In the genomic region with DNA sequence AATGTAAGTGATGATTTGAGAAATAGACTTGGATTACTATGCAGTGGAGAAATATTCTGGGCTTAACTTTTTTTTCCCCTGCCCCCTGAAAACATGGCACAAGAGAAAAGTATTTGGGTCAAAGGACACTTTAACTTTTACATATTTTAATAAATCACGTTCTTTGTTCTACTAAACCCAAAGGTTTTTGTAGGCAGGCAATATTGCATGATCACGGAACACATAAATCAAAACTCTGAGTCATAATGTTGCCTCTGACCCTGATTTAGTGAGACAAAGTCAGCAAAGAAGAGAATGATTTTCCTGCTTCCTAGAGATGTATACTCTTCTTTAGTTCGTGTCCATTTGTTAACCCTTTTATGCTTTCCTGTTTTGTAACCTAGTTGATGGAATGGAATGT, we compare ENCODE assay signal across 1 cellular context.
A peak's percentile ranks its signal among the peaks of the same experiment; 100 is the strongest.
TF ChIP-seq lines count a peak whose summit lies in the region.

No MANE protein-coding gene starts in this region.

TF ChIP-seq in GM12878, 131 proteins besides CTCF, POLR2A, EP300 and RAD21:
- TF ChIP-seq NRF1 (conservative IDR thresholded peaks at IDR 0.05; ENCODE audit: low read depth, low read length) = no peak
- TF ChIP-seq, protein P1, sequence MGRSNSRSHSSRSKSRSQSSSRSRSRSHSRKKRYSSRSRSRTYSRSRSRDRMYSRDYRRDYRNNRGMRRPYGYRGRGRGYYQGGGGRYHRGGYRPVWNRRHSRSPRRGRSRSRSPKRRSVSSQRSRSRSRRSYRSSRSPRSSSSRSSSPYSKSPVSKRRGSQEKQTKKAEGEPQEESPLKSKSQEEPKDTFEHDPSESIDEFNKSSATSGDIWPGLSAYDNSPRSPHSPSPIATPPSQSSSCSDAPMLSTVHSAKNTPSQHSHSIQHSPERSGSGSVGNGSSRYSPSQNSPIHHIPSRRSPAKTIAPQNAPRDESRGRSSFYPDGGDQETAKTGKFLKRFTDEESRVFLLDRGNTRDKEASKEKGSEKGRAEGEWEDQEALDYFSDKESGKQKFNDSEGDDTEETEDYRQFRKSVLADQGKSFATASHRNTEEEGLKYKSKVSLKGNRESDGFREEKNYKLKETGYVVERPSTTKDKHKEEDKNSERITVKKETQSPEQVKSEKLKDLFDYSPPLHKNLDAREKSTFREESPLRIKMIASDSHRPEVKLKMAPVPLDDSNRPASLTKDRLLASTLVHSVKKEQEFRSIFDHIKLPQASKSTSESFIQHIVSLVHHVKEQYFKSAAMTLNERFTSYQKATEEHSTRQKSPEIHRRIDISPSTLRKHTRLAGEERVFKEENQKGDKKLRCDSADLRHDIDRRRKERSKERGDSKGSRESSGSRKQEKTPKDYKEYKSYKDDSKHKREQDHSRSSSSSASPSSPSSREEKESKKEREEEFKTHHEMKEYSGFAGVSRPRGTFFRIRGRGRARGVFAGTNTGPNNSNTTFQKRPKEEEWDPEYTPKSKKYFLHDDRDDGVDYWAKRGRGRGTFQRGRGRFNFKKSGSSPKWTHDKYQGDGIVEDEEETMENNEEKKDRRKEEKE (IDR thresholded peaks at IDR 0.05) = no peak
- TF ChIP-seq JUNB (IDR thresholded peaks at IDR 0.05) = 0 out of 2 replicates have a peak, but pooled peaks have one; percentile 15
- no peak for TF ChIP-seq JUND (IDR thresholded peaks at IDR 0.05; ENCODE audit: low read depth, low read length)
- no peak for TF ChIP-seq MYB (IDR thresholded peaks at IDR 0.05; ENCODE audit: borderline replicate concordance, low read depth, low read length)
- no peak for TF ChIP-seq NR2C2 (IDR thresholded peaks at IDR 0.05; ENCODE audit: borderline replicate concordance, control insufficient read depth, insufficient read length, low read depth)
- TF ChIP-seq ZNF24 (IDR thresholded peaks at IDR 0.05) = no peak
- TF ChIP-seq, protein P2, sequence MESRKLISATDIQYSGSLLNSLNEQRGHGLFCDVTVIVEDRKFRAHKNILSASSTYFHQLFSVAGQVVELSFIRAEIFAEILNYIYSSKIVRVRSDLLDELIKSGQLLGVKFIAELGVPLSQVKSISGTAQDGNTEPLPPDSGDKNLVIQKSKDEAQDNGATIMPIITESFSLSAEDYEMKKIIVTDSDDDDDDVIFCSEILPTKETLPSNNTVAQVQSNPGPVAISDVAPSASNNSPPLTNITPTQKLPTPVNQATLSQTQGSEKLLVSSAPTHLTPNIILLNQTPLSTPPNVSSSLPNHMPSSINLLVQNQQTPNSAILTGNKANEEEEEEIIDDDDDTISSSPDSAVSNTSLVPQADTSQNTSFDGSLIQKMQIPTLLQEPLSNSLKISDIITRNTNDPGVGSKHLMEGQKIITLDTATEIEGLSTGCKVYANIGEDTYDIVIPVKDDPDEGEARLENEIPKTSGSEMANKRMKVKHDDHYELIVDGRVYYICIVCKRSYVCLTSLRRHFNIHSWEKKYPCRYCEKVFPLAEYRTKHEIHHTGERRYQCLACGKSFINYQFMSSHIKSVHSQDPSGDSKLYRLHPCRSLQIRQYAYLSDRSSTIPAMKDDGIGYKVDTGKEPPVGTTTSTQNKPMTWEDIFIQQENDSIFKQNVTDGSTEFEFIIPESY (IDR thresholded peaks at IDR 0.05) = no peak
